13 cellular contexts compared by ENCODE assay signal in genomic region chr5:140631063-140631462, GRCh38. TPM values are rescaled to one million over a fixed set of nuclear protein-coding genes. Genes with fewer than 3 reads are reported as not detected.
DNase-seq lines count a peak whose midpoint lies in the region; ATAC-seq and TF ChIP-seq lines count a peak whose summit lies in the region.
"Had no signal": no experiment of that assay in that cellular context is flagged by ENCODE, and none has a peak within 500 bp of the region (broad histone marks: within the 10 kb centered on the region; RNA-seq: fewer than 3 reads in every experiment).

No MANE protein-coding gene starts in this region.

- H4K5ac ChIP-seq in mesendoderm (ENCODE audit: low read length): no peak overlapping the region

- no peak overlapping the region for H3K27ac Mint-ChIP-seq in naive B cell
- H3K27ac Mint-ChIP-seq: brain had no signal

- H3K9me3 Mint-ChIP-seq in naive B cell: peaks cover 0 to 15% (median 7%) of the 10 kb centered on the region in 7 donors

- no peak for TF ChIP-seq CTCF in right atrium auricular region (IDR thresholded peaks at IDR 0.05)
- no peak for TF ChIP-seq CTCF in upper lobe of right lung (IDR thresholded peaks at IDR 0.05)

- peak overlapping the region in 7 of 8 donors; percentile 27 to 94 (median 83) for H3K4me3 Mint-ChIP-seq in naive B cell

- no peak overlapping the region for H3K18ac ChIP-seq in mesendoderm (ENCODE audit: low read length)

- H3K4me3 ChIP-seq in right atrium auricular region: peak overlapping the region; percentile 40 to 60
- H3K4me3 ChIP-seq in upper lobe of right lung: peak overlapping the region; percentile 61
- no peak overlapping the region for H3K4me3 ChIP-seq in mesendoderm (ENCODE audit: low read length)

- no peak overlapping the region for H3K4me2 ChIP-seq in mesendoderm (ENCODE audit: low read length)

- H3K9ac ChIP-seq in mesendoderm (ENCODE audit: low read length): no peak overlapping the region

- peaks cover 24 to 42% (median 26%) of the 10 kb centered on the region in 3 donors for H3K27me3 Mint-ChIP-seq in naive B cell

- peaks cover 9 to 29% (median 17%) of the 10 kb centered on the region in 3 donors for H3K4me1 Mint-ChIP-seq in naive B cell
- H3K4me1 Mint-ChIP-seq: brain had no signal

- H3K36me3 ChIP-seq in right atrium auricular region (no peaks in the 10 kb centered on the region), upper lobe of right lung (no peaks in the 10 kb centered on the region), mesendoderm (ENCODE audit: control insufficient read depth, insufficient read depth, low read length) (no peaks in the 10 kb centered on the region)
- H3K36me3 ChIP-seq: prostate gland, tibial nerve had no signal

- no peak overlapping the region for H3K23ac ChIP-seq in mesendoderm (ENCODE audit: low read length)

- peaks cover 0 to 5% of the 10 kb centered on the region in 2 donors for H3K36me3 Mint-ChIP-seq in naive B cell
- H3K36me3 Mint-ChIP-seq: brain had no signal

- intact Hi-C loops in left cardiac atrium (cut with DNase I) (loop anchor here in 1 of 2 donors (5.0 kb wide), 1 partner anchor 64 kb away; no protein-coding TSS in a partner anchor), upper lobe of right lung (cut with DNase I) (loop anchor here (10.0 kb wide), 1 partner anchor 66 kb away; the partner anchor contains the start of genes APBB3 and SLC35A4)

- H3K27me3 ChIP-seq in right atrium auricular region (no peaks in the 10 kb centered on the region), upper lobe of right lung (no peaks in the 10 kb centered on the region), mesendoderm (ENCODE audit: insufficient read depth, low read length, poor library complexity) (no peaks in the 10 kb centered on the region)
- H3K27me3 ChIP-seq: tibial nerve had no signal

- no peak for DNase-seq in right atrium auricular region (ENCODE audit: low spot score)
- DNase-seq in left cardiac atrium: no peak
- DNase-seq in naive B cell: no peak
- DNase-seq in upper lobe of right lung: no peak
- DNase-seq in mesendoderm: no peak
- DNase-seq: NCI-H1436, NCI-H82 had no signal

- no peaks in the 10 kb centered on the region for H3K79me1 ChIP-seq in mesendoderm (ENCODE audit: low read length)

- H3K79me2 ChIP-seq in mesendoderm (ENCODE audit: control insufficient read depth, insufficient read depth, low read length): no peaks in the 10 kb centered on the region

- H4K8ac ChIP-seq in mesendoderm (ENCODE audit: low read depth, low read length): no peak overlapping the region

- H3K9me3 ChIP-seq in right atrium auricular region (no peaks in the 10 kb centered on the region), upper lobe of right lung (no peaks in the 10 kb centered on the region)
- H3K9me3 ChIP-seq: prostate gland, tibial nerve had no signal

- peak overlapping the region in 1 of 2 donors; percentile 57 for H3K27ac ChIP-seq in right atrium auricular region
- peak overlapping the region; percentile 53 for H3K27ac ChIP-seq in angular gyrus (ENCODE audit: low read depth, low read length)
- H3K27ac ChIP-seq in upper lobe of right lung: peak overlapping the region; percentile 85
- no peak overlapping the region for H3K27ac ChIP-seq in mesendoderm (ENCODE audit: low read depth, low read length)

- no peak overlapping the region for H3K56ac ChIP-seq in mesendoderm (ENCODE audit: low read length)

- H2AK5ac ChIP-seq in mesendoderm (ENCODE audit: low read length): no peak overlapping the region

- no peak overlapping the region for H2BK5ac ChIP-seq in mesendoderm (ENCODE audit: low read length)

- WGBS in mesendoderm (ENCODE audit: extremely low coverage, insufficient coverage, low lambda C conversion rate): no CpG with 5 or more reads among the region's 4 CpGs

- ATAC-seq in left cardiac atrium (no peak), naive B cell (ENCODE audit: low read depth in 2 of 2) (no peak), upper lobe of right lung (peak; percentile 47), HG03432 (IDR thresholded peaks at IDR 0.05; ENCODE audit: unreplicated experiment) (no peak), HG02884 (IDR thresholded peaks at IDR 0.05; ENCODE audit: unreplicated experiment) (no peak)

- H3K4me1 ChIP-seq in right atrium auricular region (peaks cover 0 to 18% of the 10 kb centered on the region in 2 donors), upper lobe of right lung (peaks cover 24% of the 10 kb centered on the region), mesendoderm (ENCODE audit: control insufficient read depth, low read depth, low read length) (no peaks in the 10 kb centered on the region)
- H3K4me1 ChIP-seq: prostate gland had no signal

- H3K4ac ChIP-seq in mesendoderm (ENCODE audit: low read depth, low read length): no peak overlapping the region

- H2BK120ac ChIP-seq in mesendoderm (ENCODE audit: low read depth, low read length): no peak overlapping the region

- no peak overlapping the region for H2BK15ac ChIP-seq in mesendoderm (replicated peaks; ENCODE audit: low read depth)

RNA-seq across cellular contexts. Expression of gene CD14, which starts 1.9 kb away (rescaled TPM):
- total RNA-seq in right atrium auricular region (10 to 100 TPM; 25.0 to 74.1 TPM), left cardiac atrium (100 to 1,000 TPM in 1 of 2 donors, 10 to 100 TPM in 1; 73.9 to 107 TPM), upper lobe of right lung (127 TPM)
- polyA plus RNA-seq in naive B cell (ENCODE audit: low read depth in 6 of 6): 10 to 100 TPM in 1 of 6 donors, 1 to 10 TPM in 5; 1.5 to 10.2 (median 2.8) TPM
- polyA plus RNA-seq in mesendoderm (2013, experiment 1 of 2): 0.06 TPM
- polyA plus RNA-seq in mesendoderm (2013, experiment 2 of 2): 0.04 TPM

RNA-seq across cellular contexts. Expression of gene TMCO6, which starts 8.2 kb away (rescaled TPM):
- total RNA-seq in right atrium auricular region (10 to 100 TPM; 10.6 to 26.0 TPM), left cardiac atrium (1 to 10 TPM; 3.9 to 6.4 TPM), upper lobe of right lung (10.7 TPM)
- polyA plus RNA-seq in naive B cell (ENCODE audit: low read depth in 6 of 6): 10 to 100 TPM in 4 of 6 donors, 1 to 10 TPM in 2; 7.6 to 13.0 (median 11.4) TPM
- polyA plus RNA-seq in mesendoderm (2013, experiment 1 of 2): 15.0 TPM
- polyA plus RNA-seq in mesendoderm (2013, experiment 2 of 2): 15.0 TPM

RNA-seq across cellular contexts. Expression of gene NDUFA2, which starts 16.4 kb away (rescaled TPM):
- total RNA-seq in right atrium auricular region: 10 to 100 TPM; 79.1 to 81.5 TPM
- total RNA-seq in left cardiac atrium: 100 to 1,000 TPM in 1 of 2 donors, 10 to 100 TPM in 1; 98.2 to 108 TPM
- 100 to 1,000 TPM in 5 of 6 donors, 10 to 100 TPM in 1; 94.5 to 167 (median 152) TPM for polyA plus RNA-seq in naive B cell (ENCODE audit: low read depth in 6 of 6)
- 47.2 TPM for total RNA-seq in upper lobe of right lung
- 120 TPM for polyA plus RNA-seq in mesendoderm (2013, experiment 1 of 2)
- polyA plus RNA-seq in mesendoderm (2013, experiment 2 of 2): 117 TPM

RNA-seq across cellular contexts. Expression of gene IK, which starts 16.6 kb away (rescaled TPM):
- total RNA-seq in right atrium auricular region: 100 to 1,000 TPM in 1 of 2 donors, 10 to 100 TPM in 1; 75.1 to 106 TPM
- 10 to 100 TPM; 59.6 to 62.8 TPM for total RNA-seq in left cardiac atrium
- 100 to 1,000 TPM in 5 of 6 donors, 10 to 100 TPM in 1; 83.8 to 170 (median 140) TPM for polyA plus RNA-seq in naive B cell (ENCODE audit: low read depth in 6 of 6)
- 63.5 TPM for total RNA-seq in upper lobe of right lung
- 99.6 TPM for polyA plus RNA-seq in mesendoderm (2013, experiment 1 of 2)
- polyA plus RNA-seq in mesendoderm (2013, experiment 2 of 2): 101 TPM

RNA-seq across cellular contexts. Expression of gene WDR55, which starts 33.6 kb away (rescaled TPM):
- total RNA-seq in right atrium auricular region (10 to 100 TPM in 1 of 2 donors, 1 to 10 TPM in 1; 8.3 to 12.4 TPM), left cardiac atrium (10 to 100 TPM; 11.0 to 15.4 TPM), upper lobe of right lung (23.4 TPM)
- polyA plus RNA-seq in naive B cell (ENCODE audit: low read depth in 6 of 6): 10 to 100 TPM in 4 of 6 donors, 1 to 10 TPM in 2; 5.7 to 15.1 (median 10.3) TPM
- polyA plus RNA-seq in mesendoderm (2013, experiment 1 of 2): 15.7 TPM
- polyA plus RNA-seq in mesendoderm (2013, experiment 2 of 2): 15.2 TPM
